ENCODE assay signal across 8 cellular contexts in the genomic region with DNA sequence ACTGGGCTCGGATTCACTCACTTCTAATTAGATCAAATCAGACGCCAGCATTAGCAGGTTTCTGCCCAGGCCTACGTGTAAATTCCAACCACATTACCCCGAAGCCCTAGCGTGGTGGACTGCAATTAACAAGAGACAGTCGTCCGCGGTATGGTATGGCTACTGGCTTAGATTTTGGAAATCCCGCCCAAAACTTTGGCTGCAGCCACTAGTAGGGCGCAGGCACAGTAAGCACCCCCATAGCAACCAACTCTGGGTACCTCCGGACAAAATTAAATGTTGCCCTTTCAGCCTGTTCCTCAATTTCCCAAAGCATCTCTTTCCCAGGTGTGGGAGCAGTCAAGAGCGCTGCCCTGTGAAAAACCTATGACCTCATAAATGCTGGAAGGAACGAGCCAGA. TPM values are rescaled to one million over a fixed set of nuclear protein-coding genes. Genes with fewer than 3 reads are reported as not detected.
DNase-seq lines count a peak whose midpoint lies in the region; ATAC-seq, FAIRE-seq and TF ChIP-seq lines count a peak whose summit lies in the region.
"Had no signal": no experiment of that assay in that cellular context is flagged by ENCODE, and none has a peak within 500 bp of the region (broad histone marks: within the 10 kb centered on the region; RNA-seq: fewer than 3 reads in every experiment).

No MANE protein-coding gene starts in this region.

- H4K20me1 ChIP-seq in GM23338 (replicated peaks; ENCODE audit: insufficient read depth) (no peaks in the 10 kb centered on the region), PC-3 (ENCODE audit: low read length) (no peaks in the 10 kb centered on the region)

- BruUV-seq in PC-3 (replicated peaks; lab: Mats Ljungman, UMichigan), result no TSS peak

- no peak for FAIRE-seq in small intestine (lab: Jason Lieb, UNC)

- H3K4me1 ChIP-seq in GM23338 (ENCODE audit: insufficient read depth) (peaks cover 7% of the 10 kb centered on the region; the same call in 1 of the 2 replicates), small intestine (ENCODE audit: control insufficient read depth in 2 of 2, insufficient read depth in 1 of 2, low read depth in 1 of 2, low read length in 1 of 2) (peaks cover 0 to 3% of the 10 kb centered on the region in 2 donors), PC-3 (ENCODE audit: insufficient read depth, low read length) (peaks cover 23% of the 10 kb centered on the region)

- 30 to 53% (median 33%) methylated on average over 13 of the region's 13 CpGs for WGBS in small intestine, 3 donors

- peaks cover 2% of the 10 kb centered on the region; the same call in 2 of the 3 replicates for H3K4me1 Mint-ChIP-seq in GM23338
- H3K4me1 Mint-ChIP-seq in activated T-helper 1 cell treated with anti-CD3 and anti-CD28 coated beads, Interleukin-12 subunit alpha, Interleukin-12 subunit beta, Interleukin-2, Interleukin-4 antibody, amounts not matched to agents 30 ng/mL and 10 ng/mL and 1 ng/mL, durations not matched to agents 14 hours and 24 hours and 36 hours (ENCODE audit: low read depth), result peaks cover 13% of the 10 kb centered on the region

- H3K27ac ChIP-seq in GM23338 (ENCODE audit: low read depth) (no peak overlapping the region), small intestine (ENCODE audit: low read depth in 1 of 2, low read length in 1 of 2) (peak overlapping the region; percentile 14 to 80), PC-3 (ENCODE audit: low read length) (no peak overlapping the region)

- H3K27ac Mint-ChIP-seq in GM23338, result no peak overlapping the region
- no peak overlapping the region for H3K27ac Mint-ChIP-seq in activated T-helper 1 cell treated with anti-CD3 and anti-CD28 coated beads, Interleukin-12 subunit alpha, Interleukin-12 subunit beta, Interleukin-2, Interleukin-4 antibody, amounts not matched to agents 30 ng/mL and 10 ng/mL and 1 ng/mL, durations not matched to agents 14 hours and 24 hours and 36 hours

- no peaks in the 10 kb centered on the region for H3F3A ChIP-seq in GM23338 (replicated peaks; ENCODE audit: low read depth)
- H3F3A ChIP-seq in PC-3 (ENCODE audit: low read length, unreplicated experiment), result peaks cover under 1% of the 10 kb centered on the region

- H3K4me3 Mint-ChIP-seq in GM23338, result peak overlapping the region; percentile 74
- H3K4me3 Mint-ChIP-seq in activated T-helper 1 cell treated with anti-CD3 and anti-CD28 coated beads, Interleukin-12 subunit alpha, Interleukin-12 subunit beta, Interleukin-2, Interleukin-4 antibody, amounts not matched to agents 30 ng/mL and 10 ng/mL and 1 ng/mL, durations not matched to agents 14 hours and 24 hours and 36 hours, result peak overlapping the region; percentile 49

- intact Hi-C loops in activated T-helper 1 cell treated with anti-CD3 and anti-CD28 coated beads, Interleukin-12 subunit alpha, Interleukin-12 subunit beta, Interleukin-2, Interleukin-4 antibody, amounts not matched to agents 30 ng/mL and 10 ng/mL and 1 ng/mL, durations not matched to agents 14 hours and 24 hours and 36 hours (cut with micrococcal nuclease), result no loop called here
- intact Hi-C loops in PC-3 (cut with micrococcal nuclease), result no loop called here

- TF ChIP-seq CTCF in GM23338 (conservative IDR thresholded peaks at IDR 0.05; ENCODE audit: low read depth in 2 of 2) (no peak), PC-3 (conservative IDR thresholded peaks at IDR 0.05; ENCODE audit: low read depth, low read length) (no peak)

- H3K9me2 ChIP-seq in GM23338 (ENCODE audit: insufficient read depth) (no peaks in the 10 kb centered on the region), PC-3 (replicated peaks; ENCODE audit: low read length) (no peaks in the 10 kb centered on the region)

- H3K4me2 ChIP-seq in GM23338 (peak overlapping the region; percentile 97), PC-3 (ENCODE audit: low read length) (no peak overlapping the region)

- POLR2A ChIA-PET in PC-3 (lab: Charles Lee; ENCODE audit: unreplicated experiment), result no interaction called here

- CTCF ChIA-PET in PC-3 (lab: Charles Lee), result no interaction called here

- H3K36me3 ChIP-seq in GM23338 (ENCODE audit: insufficient read depth), result no peaks in the 10 kb centered on the region
- no peaks in the 10 kb centered on the region for H3K36me3 ChIP-seq in small intestine (ENCODE audit: control insufficient read depth in 2 of 2, insufficient read depth in 2 of 2, low read length in 2 of 2)
- H3K36me3 ChIP-seq in PC-3 (ENCODE audit: low read depth, low read length), result no peaks in the 10 kb centered on the region

- peaks cover 4% of the 10 kb centered on the region; the same call in 2 of the 3 replicates for H3K9me3 Mint-ChIP-seq in GM23338
- H3K9me3 Mint-ChIP-seq in activated T-helper 1 cell treated with anti-CD3 and anti-CD28 coated beads, Interleukin-12 subunit alpha, Interleukin-12 subunit beta, Interleukin-2, Interleukin-4 antibody, amounts not matched to agents 30 ng/mL and 10 ng/mL and 1 ng/mL, durations not matched to agents 14 hours and 24 hours and 36 hours, result peaks cover 8% of the 10 kb centered on the region

- H3K79me2 ChIP-seq in GM23338 (replicated peaks; ENCODE audit: insufficient read depth), result no peaks in the 10 kb centered on the region
- no peaks in the 10 kb centered on the region for H3K79me2 ChIP-seq in PC-3 (ENCODE audit: low read length)

- H3K9me3 ChIP-seq in small intestine (ENCODE audit: control insufficient read depth, low read depth) (peaks cover 1% of the 10 kb centered on the region), PC-3 (ENCODE audit: low read length) (no peaks in the 10 kb centered on the region)

- peak overlapping the region; percentile 99 for H2AFZ ChIP-seq in GM23338
- no peak overlapping the region for H2AFZ ChIP-seq in PC-3 (ENCODE audit: low read length)

- H3K4me3 ChIP-seq in GM23338 (peak overlapping the region; percentile 81), iPS-11a (ENCODE audit: low read depth, low read length) (peak overlapping the region; percentile 57), small intestine (ENCODE audit: low read depth in 1 of 2, low read length in 2 of 2) (peak overlapping the region in 1 of 2 donors; percentile 69), PC-3 (ENCODE audit: low read length) (no peak overlapping the region)

- H3K9ac ChIP-seq in PC-3 (ENCODE audit: low read length), result no peak overlapping the region

- ATAC-seq in GM23338 (peak; percentile 24), PC-3 (no peak)

- peak; percentile 64 for DNase-seq in GM23338 (ENCODE audit: low spot score)
- DNase-seq in activated T-helper 1 cell treated with anti-CD3 and anti-CD28 coated beads, Interleukin-12 subunit alpha, Interleukin-12 subunit beta, Interleukin-2, Interleukin-4 antibody, amounts not matched to agents 30 ng/mL and 10 ng/mL and 1 ng/mL, durations not matched to agents 14 hours and 24 hours and 36 hours (ENCODE audit: low spot score), result no peak
- no peak for DNase-seq in small intestine
- DNase-seq in PC-3, result no peak
- no peak for DNase-seq in T-helper 9 cell
- no peak for DNase-seq in HuH-7.5 (ENCODE audit: low spot score)
- DNase-seq: NCI-H1048 had no signal

- peaks cover 5% of the 10 kb centered on the region; the same call in 1 of the 3 replicates for H3K36me3 Mint-ChIP-seq in GM23338 (ENCODE audit: low read depth)
- H3K36me3 Mint-ChIP-seq in activated T-helper 1 cell treated with anti-CD3 and anti-CD28 coated beads, Interleukin-12 subunit alpha, Interleukin-12 subunit beta, Interleukin-2, Interleukin-4 antibody, amounts not matched to agents 30 ng/mL and 10 ng/mL and 1 ng/mL, durations not matched to agents 14 hours and 24 hours and 36 hours (ENCODE audit: low read depth), result no peaks in the 10 kb centered on the region

- H3K27me3 Mint-ChIP-seq in GM23338 (ENCODE audit: insufficient read depth, low read depth, poor library complexity), result peaks cover 16% of the 10 kb centered on the region
- peaks cover 2% of the 10 kb centered on the region for H3K27me3 Mint-ChIP-seq in activated T-helper 1 cell treated with anti-CD3 and anti-CD28 coated beads, Interleukin-12 subunit alpha, Interleukin-12 subunit beta, Interleukin-2, Interleukin-4 antibody, amounts not matched to agents 30 ng/mL and 10 ng/mL and 1 ng/mL, durations not matched to agents 14 hours and 24 hours and 36 hours (ENCODE audit: insufficient read depth)

- H3K27me3 ChIP-seq in GM23338 (ENCODE audit: insufficient read depth) (peaks cover 30% of the 10 kb centered on the region), small intestine (ENCODE audit: control insufficient read depth in 2 of 2, insufficient read depth in 2 of 2, low read length in 2 of 2) (no peaks in the 10 kb centered on the region), PC-3 (ENCODE audit: low read length) (no peaks in the 10 kb centered on the region)

TF ChIP-seq in GM23338, 12 proteins besides CTCF, POLR2A, EP300 and RAD21 (continues in another document):
- no peak for TF ChIP-seq JUNB (IDR thresholded peaks at IDR 0.05; ENCODE audit: unreplicated experiment)

RNA-seq across cellular contexts. Expression of gene RARRES1, which starts 0.7 kb away (rescaled TPM):
- total RNA-seq in GM23338 (2014; rRNA removed; shearing (Covaris generic)), result 0.10 TPM in 1 of 2 replicates, not detected in the other
- 0.54 and 0.82 TPM in 2 replicates for polyA plus RNA-seq in GM23338 (2016; fragmentation: Nextera tagmentation; extraction: Ambion mirVana)
- total RNA-seq in activated T-helper 1 cell treated with anti-CD3 and anti-CD28 coated beads, Interleukin-12 subunit alpha, Interleukin-12 subunit beta, Interleukin-2, Interleukin-4 antibody, amounts not matched to agents 30 ng/mL and 10 ng/mL and 1 ng/mL, durations not matched to agents 14 hours and 24 hours and 36 hours, result not detected in 2 replicates
- polyA plus RNA-seq in small intestine, result 10 to 100 TPM in 1 of 3 donors, 1 to 10 TPM in 1, under 1 TPM in 1; 0.89 to 32.5 (median 1.4) TPM
- 0.73 TPM in 1 of 2 replicates, not detected in the other for total RNA-seq in PC-3 (2014; rRNA removed)

RNA-seq across cellular contexts. Expression of gene LXN, which starts 59.1 kb away (rescaled TPM):
- total RNA-seq in GM23338 (2014; rRNA removed; shearing (Covaris generic)), result 5.5 and 5.6 TPM in 2 replicates
- polyA plus RNA-seq in GM23338 (2016; fragmentation: Nextera tagmentation; extraction: Ambion mirVana) (8.3 and 10.0 TPM in 2 replicates), small intestine (10 to 100 TPM; 29.2 to 33.8 (median 33.0) TPM)
- total RNA-seq in activated T-helper 1 cell treated with anti-CD3 and anti-CD28 coated beads, Interleukin-12 subunit alpha, Interleukin-12 subunit beta, Interleukin-2, Interleukin-4 antibody, amounts not matched to agents 30 ng/mL and 10 ng/mL and 1 ng/mL, durations not matched to agents 14 hours and 24 hours and 36 hours, result 16.4 and 17.7 TPM in 2 replicates
- total RNA-seq in PC-3 (2014; rRNA removed), result 332 and 471 TPM in 2 replicates

Comparison
In these comparisons a context has a peak if more than half of its experiments do, and no peak if none do; other contexts are left out.
1. H3K27ac ChIP-seq: peak in small intestine (2 of 2); none in GM23338 (single experiment) and PC-3 (single experiment).
2. RNA of gene LXN, which starts 59.1 kb away (total RNA-seq): 332 to 471 TPM in PC-3; 16.4 to 17.7 TPM in activated T-helper 1 cell treated with anti-CD3 and anti-CD28 coated beads, Interleukin-12 subunit alpha, Interleukin-12 subunit beta, Interleukin-2, Interleukin-4 antibody, amounts not matched to agents 30 ng/mL and 10 ng/mL and 1 ng/mL, durations not matched to agents 14 hours and 24 hours and 36 hours and 5.5 to 5.6 TPM in GM23338; every median in the first group is over 10 times any median in the second.